ENCODE assay signal across 20 cellular contexts in the genomic region with DNA sequence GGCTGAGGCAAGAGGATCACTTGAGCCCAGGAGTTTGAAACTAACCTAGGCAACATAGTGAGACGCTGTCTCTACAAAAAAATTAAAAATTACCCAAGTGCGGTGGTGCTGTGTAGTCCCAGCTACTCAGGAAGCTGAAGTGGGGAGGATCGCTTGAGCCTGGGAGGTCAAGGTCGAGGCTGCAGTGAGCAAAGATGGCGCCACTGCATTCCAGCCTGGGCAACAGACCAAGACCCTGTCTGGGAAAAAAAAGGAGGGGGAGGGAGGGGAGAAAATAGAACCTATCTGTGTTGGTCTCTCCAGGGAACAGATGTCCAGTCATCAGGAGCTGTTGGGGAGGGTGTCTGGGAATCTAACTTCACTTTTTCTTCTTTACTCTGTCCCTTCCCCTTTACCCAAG.
"Had no signal": no experiment of that assay in that cellular context is flagged by ENCODE, and none has a peak within 500 bp of the region (broad histone marks: within the 10 kb centered on the region; RNA-seq: fewer than 3 reads in every experiment).

No MANE protein-coding gene starts in this region.

- H3K27ac ChIP-seq: breast epithelium, esophagus squamous epithelium, hepatocyte, neural progenitor cell, sigmoid colon, spleen had no signal

- H3K4me3 ChIP-seq: breast epithelium, esophagus squamous epithelium, hepatocyte, neural progenitor cell, sigmoid colon, spleen had no signal

- DNase-seq: activated CD4-positive, alpha-beta T cell treated with anti-CD3 and anti-CD28 coated beads, Interleukin-2, amount 10 ng/mL, durations not matched to agents 7 days and 5 days; activated CD8-positive, alpha-beta T cell treated with anti-CD3 and anti-CD28 coated beads, Interleukin-2, amount 10 ng/mL, durations not matched to agents 7 days and 5 days; activated naive CD4-positive, alpha-beta T cell treated with anti-CD3 and anti-CD28 coated beads, Interleukin-2, amount 50 U/mL, for 16 hours; activated T-cell treated with anti-CD3 and anti-CD28 coated beads, Interleukin-2, amount 50 U/mL, for 24 hours; effector memory CD4-positive, alpha-beta T cell; esophagus squamous epithelium; left colon; mammary epithelial cell; naive B cell; sigmoid colon; spleen; stimulated activated CD4-positive, alpha-beta T cell treated with anti-CD3 and anti-CD28 coated beads, Interleukin-4, amount 100 ng/mL, for 4 hours; T1000 had no signal

- H3K27me3 ChIP-seq: breast epithelium, esophagus squamous epithelium, hepatocyte, neural progenitor cell, sigmoid colon, spleen had no signal

- H3K4me1 Mint-ChIP-seq: activated CD4-positive, alpha-beta T cell treated with anti-CD3 and anti-CD28 coated beads, Interleukin-2, amount 10 ng/mL, durations not matched to agents 7 days and 5 days; stimulated activated memory B cell treated with anti-CD40 and anti-IgM and Interleukin-4, amounts not matched to agents 10 μg/mL and 1 μg/mL and 100 μg/mL, for 72 hours had no signal

- H3K9me3 ChIP-seq: breast epithelium, esophagus squamous epithelium, sigmoid colon, spleen had no signal

- H2AFZ ChIP-seq: hepatocyte, neural progenitor cell had no signal

- H3K36me3 Mint-ChIP-seq: naive B cell, neural progenitor cell had no signal

- H3K9me3 Mint-ChIP-seq: activated T-helper 2 cell treated with anti-CD3 and anti-CD28 coated beads, Interferon-gamma antibody, Interleukin-2, Interleukin-4, amounts not matched to agents 10 μg/mL and 5 μg/mL and 100 μg/mL, durations not matched to agents 14 hours and 24 hours and 36 hours had no signal

- ATAC-seq: activated CD4-positive, CD25-positive, alpha-beta regulatory T cell treated with anti-CD3 and anti-CD28 coated beads, Interleukin-2, amount 50 U/mL, for 24 hours; activated CD8-positive, alpha-beta T cell treated with anti-CD3 and anti-CD28 coated beads, Interleukin-2, amount 10 ng/mL, durations not matched to agents 7 days and 5 days; left colon; stimulated activated memory B cell treated with anti-CD40 and anti-IgM and Interleukin-4, amounts not matched to agents 10 μg/mL and 1 μg/mL and 100 μg/mL, for 72 hours had no signal

- H3K4me3 Mint-ChIP-seq: activated CD4-positive, alpha-beta T cell treated with anti-CD3 and anti-CD28 coated beads, Interleukin-2, amount 10 ng/mL, durations not matched to agents 7 days and 5 days; activated CD8-positive, alpha-beta T cell treated with anti-CD3 and anti-CD28 coated beads, Interleukin-2, amount 10 ng/mL, durations not matched to agents 7 days and 5 days; activated T-cell treated with anti-CD3 and anti-CD28 coated beads, Interleukin-2, amount 50 U/mL, for 24 hours; dendritic cell treated with granulocyte-macrophage colony-stimulating factor and Interleukin-4, amounts not matched to agents 40 ng/mL and 50 ng/mL, for 4 days; naive B cell; neural progenitor cell; stimulated activated memory B cell treated with anti-CD40 and anti-IgM and Interleukin-4, amounts not matched to agents 10 μg/mL and 1 μg/mL and 100 μg/mL, for 72 hours had no signal

- H3K36me3 ChIP-seq: breast epithelium, esophagus squamous epithelium, neural progenitor cell, sigmoid colon, spleen had no signal

- H3K27me3 Mint-ChIP-seq: activated T-cell treated with anti-CD3 and anti-CD28 coated beads, Interleukin-2, amount 50 U/mL, for 24 hours had no signal

- H3K27ac Mint-ChIP-seq: activated CD4-positive, alpha-beta T cell treated with anti-CD3 and anti-CD28 coated beads, Interleukin-2, amount 10 ng/mL, durations not matched to agents 7 days and 5 days; activated CD8-positive, alpha-beta T cell treated with anti-CD3 and anti-CD28 coated beads, Interleukin-2, amount 10 ng/mL, durations not matched to agents 7 days and 5 days; activated T-cell treated with anti-CD3 and anti-CD28 coated beads, Interleukin-2, amount 50 U/mL, for 24 hours; activated T-helper 2 cell treated with anti-CD3 and anti-CD28 coated beads, Interferon-gamma antibody, Interleukin-2, Interleukin-4, amounts not matched to agents 10 μg/mL and 5 μg/mL and 100 μg/mL, durations not matched to agents 14 hours and 24 hours and 36 hours; dendritic cell treated with granulocyte-macrophage colony-stimulating factor and Interleukin-4, amounts not matched to agents 40 ng/mL and 50 ng/mL, for 4 days; naive B cell; neural progenitor cell; stimulated activated memory B cell treated with anti-CD40 and anti-IgM and Interleukin-4, amounts not matched to agents 10 μg/mL and 1 μg/mL and 100 μg/mL, for 72 hours had no signal

- H3K79me2 ChIP-seq: hepatocyte had no signal

- H3K4me1 ChIP-seq: breast epithelium, esophagus squamous epithelium, sigmoid colon had no signal

- H3K9ac ChIP-seq: neural progenitor cell had no signal

- H3K4me2 ChIP-seq: hepatocyte, neural progenitor cell had no signal
